8 cellular contexts compared by ENCODE assay signal in the genomic region with DNA sequence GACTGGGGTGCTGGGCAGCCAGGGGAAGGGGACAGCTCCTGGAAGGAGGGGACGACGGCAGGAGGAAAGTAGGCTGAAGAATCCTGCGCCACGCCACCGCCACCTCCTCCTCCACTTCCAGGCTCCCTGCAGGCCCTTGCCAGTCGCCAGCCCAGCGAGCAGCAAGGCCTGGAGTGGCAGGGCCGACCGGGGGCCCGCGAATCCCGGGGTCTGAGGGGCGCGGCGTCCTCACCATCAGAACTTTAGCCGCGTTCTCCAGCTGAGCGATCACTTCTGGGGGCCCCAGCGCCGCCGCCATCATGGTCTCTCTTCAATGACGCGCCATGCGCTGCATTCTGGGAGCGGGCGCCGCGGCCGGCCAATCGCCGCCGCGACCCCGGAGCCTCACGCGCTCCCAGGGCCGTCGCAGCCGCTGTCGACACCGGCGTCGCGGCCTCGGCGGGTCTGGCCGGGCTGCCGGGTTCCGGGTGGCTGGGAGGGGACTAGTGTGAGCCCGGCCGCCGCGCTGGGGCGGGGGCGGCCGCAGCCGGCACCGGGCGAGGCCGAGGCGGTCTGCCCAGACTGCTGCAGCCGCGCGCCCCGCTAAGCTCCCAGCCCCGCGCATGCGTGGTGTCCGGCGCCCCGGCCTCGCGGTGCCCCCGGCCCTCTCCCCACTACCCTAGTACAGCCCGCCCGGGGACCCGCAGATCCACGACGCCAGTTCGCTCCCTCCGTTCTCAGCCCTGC. TPM values are rescaled to one million over a fixed set of nuclear protein-coding genes. Genes with fewer than 3 reads are reported as not detected.
DNase-seq lines count a peak whose midpoint lies in the region; ATAC-seq and TF ChIP-seq lines count a peak whose summit lies in the region.

A gene (minus strand): TSS at position 309 of the 726 bp plus-strand sequence. CDS start 8 bp downstream, at position 301.

- H3K4me2 ChIP-seq in H9 (ENCODE audit: insufficient read depth, insufficient read length, low read length) = peak within 1 kb of the TSS; percentile 82
- peak within 1 kb of the TSS; percentile 66 for H3K4me2 ChIP-seq in MM.1S (ENCODE audit: low read depth, low read length)

- no peak within 1 kb of the TSS for H3T11ph ChIP-seq in H9 (ENCODE audit: low read length)

- peak within 1 kb of the TSS; percentile 92 for H3K18ac ChIP-seq in H9 (ENCODE audit: insufficient read length, low read depth, low read length)

- H3K27me3 Mint-ChIP-seq in H9 (ENCODE audit: low read depth) = no peaks in the 10 kb centered on the region; the same call in 1 of the 2 replicates
- peaks cover 2% of the 10 kb centered on the region for H3K27me3 Mint-ChIP-seq in activated naive CD8-positive, alpha-beta T cell treated with anti-CD3 and anti-CD28 coated beads, Interleukin-2, amount 50 U/mL, for 24 hours

- H4K20me1 ChIP-seq in H9 (ENCODE audit: control insufficient read depth, insufficient read depth, insufficient read length) (no peaks in the 10 kb centered on the region), MM.1S (ENCODE audit: insufficient read depth, low read length) (no peaks in the 10 kb centered on the region)

- no peaks in the 10 kb centered on the region; a peak in 1 of 5 replicates for H3K9me3 Mint-ChIP-seq in H9
- H3K9me3 Mint-ChIP-seq in activated naive CD8-positive, alpha-beta T cell treated with anti-CD3 and anti-CD28 coated beads, Interleukin-2, amount 50 U/mL, for 24 hours = no peaks in the 10 kb centered on the region

- H2BK5ac ChIP-seq in H9 (ENCODE audit: insufficient read length, low read length) = no peak within 1 kb of the TSS

- H3K14ac ChIP-seq in H9 (ENCODE audit: insufficient read depth, low read length) = peak within 1 kb of the TSS; percentile 97

- no peaks in the 10 kb centered on the region for H3K79me1 ChIP-seq in H9 (ENCODE audit: insufficient read depth, low read depth, low read length, poor library complexity, severe bottlenecking)

- no peak within 1 kb of the TSS for H3K56ac ChIP-seq in H9 (ENCODE audit: insufficient read length, low read depth, low read length)

- peak within 1 kb of the TSS; percentile 83 for H4K5ac ChIP-seq in H9 (ENCODE audit: insufficient read length, low read depth, low read length)

- WGBS in H9 (ENCODE audit: extremely low coverage, insufficient read length, low lambda C conversion rate) = no CpG with 5 or more reads among the region's 81 CpGs
- WGBS in upper lobe of left lung, 2 donors = 0% methylated on average over 11 to 29 of the region's 81 CpGs

- no peak within 1 kb of the TSS for H2BK120ac ChIP-seq in H9 (ENCODE audit: low read depth, low read length, poor library complexity, severe bottlenecking)

- H3F3A ChIP-seq in MM.1S (ENCODE audit: insufficient read depth, low read length) = no peaks in the 10 kb centered on the region

- intact Hi-C loops in cardiac septum (cut with DNase I) = loop anchor here (10.0 kb wide), 1 partner anchor 128 kb away; a partner anchor contains a TSS
- intact Hi-C loops in posterior vena cava (cut with DNase I) = loop anchor here in 1 of 2 donors (10.0 kb wide), 1 partner anchor 478 kb away; no protein-coding TSS in a partner anchor

- H3K27me3 ChIP-seq in GM06990 (replicated peaks; ENCODE audit: control insufficient read depth, insufficient read depth, low read length) = no peaks in the 10 kb centered on the region
- no peaks in the 10 kb centered on the region for H3K27me3 ChIP-seq in H9 (ENCODE audit: insufficient read depth, low read length)
- H3K27me3 ChIP-seq in MM.1S (replicated peaks; ENCODE audit: insufficient read depth, low read length) = no peaks in the 10 kb centered on the region
- no peaks in the 10 kb centered on the region for H3K27me3 ChIP-seq in upper lobe of left lung

- H3K4me1 ChIP-seq in H9 (ENCODE audit: insufficient read depth, low read length) (no peaks in the 10 kb centered on the region), MM.1S (ENCODE audit: low read length) (peaks cover 6% of the 10 kb centered on the region; the same call in 1 of the 2 replicates), upper lobe of left lung (peaks cover 13 to 26% (median 18%) of the 10 kb centered on the region in 4 donors)

- no peak for TF ChIP-seq EP300 in upper lobe of left lung (IDR thresholded peaks at IDR 0.05)

- H3K4ac ChIP-seq in H9 (ENCODE audit: low read depth, low read length) = no peak within 1 kb of the TSS

- H3K9ac ChIP-seq in H9 (ENCODE audit: extremely low read depth, insufficient read length, low read length) = peak within 1 kb of the TSS; percentile 88
- peak within 1 kb of the TSS; percentile 92 for H3K9ac ChIP-seq in MM.1S (ENCODE audit: low read length)

- H3K23me2 ChIP-seq in H9 (ENCODE audit: insufficient read length, low read depth, low read length, poor library complexity, severe bottlenecking) = peaks cover 6% of the 10 kb centered on the region

- ATAC-seq in activated naive CD8-positive, alpha-beta T cell treated with anti-CD3 and anti-CD28 coated beads, Interleukin-2, amount 50 U/mL, for 24 hours = peak; percentile 94
- peak; percentile 92 to 98 for ATAC-seq in upper lobe of left lung (ENCODE audit: low FRiP score in 2 of 2)

- no peak within 1 kb of the TSS for H2AFZ ChIP-seq in H9 (ENCODE audit: low read length)
- peak within 1 kb of the TSS; percentile 61 for H2AFZ ChIP-seq in MM.1S (ENCODE audit: low read length)

- H3K27ac Mint-ChIP-seq in H9 = peak within 1 kb of the TSS; percentile 98 to 99 (median 98)
- H3K27ac Mint-ChIP-seq in activated naive CD8-positive, alpha-beta T cell treated with anti-CD3 and anti-CD28 coated beads, Interleukin-2, amount 50 U/mL, for 24 hours = peak within 1 kb of the TSS; percentile 98

- H3K4me1 Mint-ChIP-seq in H9 = peaks cover 13 to 14% of the 10 kb centered on the region in 2 experiments
- peaks cover 38% of the 10 kb centered on the region for H3K4me1 Mint-ChIP-seq in activated naive CD8-positive, alpha-beta T cell treated with anti-CD3 and anti-CD28 coated beads, Interleukin-2, amount 50 U/mL, for 24 hours

- peaks cover 25% of the 10 kb centered on the region; the same call in 1 of the 2 replicates for H3K79me2 ChIP-seq in H9 (ENCODE audit: insufficient read depth, low read length)
- peaks cover 49% of the 10 kb centered on the region for H3K79me2 ChIP-seq in MM.1S (ENCODE audit: low read length)

- peaks cover 10 to 20% (median 17%) of the 10 kb centered on the region in 3 experiments for H3K36me3 Mint-ChIP-seq in H9 (ENCODE audit: insufficient read depth in 1 of 3, low read depth in 3 of 3)
- H3K36me3 Mint-ChIP-seq in activated naive CD8-positive, alpha-beta T cell treated with anti-CD3 and anti-CD28 coated beads, Interleukin-2, amount 50 U/mL, for 24 hours (ENCODE audit: low read depth) = peaks cover 25% of the 10 kb centered on the region

- no peaks in the 10 kb centered on the region for H3K9me2 ChIP-seq in MM.1S (replicated peaks; ENCODE audit: insufficient read depth, low read length)

- H2AK5ac ChIP-seq in H9 (ENCODE audit: insufficient read length, low read length) = no peak within 1 kb of the TSS

- H4K8ac ChIP-seq in H9 (replicated peaks; ENCODE audit: insufficient read length, low read depth, low read length) = no peak within 1 kb of the TSS

- H4K91ac ChIP-seq in H9 (ENCODE audit: insufficient read length, low read depth, low read length) = no peak within 1 kb of the TSS

- TF ChIP-seq POLR2A in upper lobe of left lung (IDR thresholded peaks at IDR 0.05) = peak in 2 of 4 donors; percentile 78 to 82

- DNase-seq in GM06990 (ENCODE audit: extremely low read depth, insufficient read length) = peak; percentile 90
- peak; percentile 75 for DNase-seq in H9
- DNase-seq in MM.1S = peak; percentile 61
- DNase-seq in SW480 (ENCODE audit: low spot score) = peak; percentile 75
- DNase-seq in activated naive CD8-positive, alpha-beta T cell treated with anti-CD3 and anti-CD28 coated beads, Interleukin-2, amount 50 U/mL, for 24 hours = peak; percentile 85
- DNase-seq in cardiac septum (ENCODE audit: low spot score) = peak; percentile 90
- peak; percentile 93 for DNase-seq in posterior vena cava (ENCODE audit: low spot score)
- peak; percentile 72 to 97 for DNase-seq in upper lobe of left lung

- H3K36me3 ChIP-seq in GM06990 (ENCODE audit: control insufficient read depth, insufficient read depth, low read length) = no peaks in the 10 kb centered on the region
- H3K36me3 ChIP-seq in MM.1S (replicated peaks; ENCODE audit: insufficient read depth, low read length) = no peaks in the 10 kb centered on the region
- H3K36me3 ChIP-seq in upper lobe of left lung = peaks cover 0 to 9% (median 0%) of the 10 kb centered on the region in 4 donors

- H3K4me3 Mint-ChIP-seq in H9 = peak within 1 kb of the TSS; percentile 97 to 98
- H3K4me3 Mint-ChIP-seq in activated naive CD8-positive, alpha-beta T cell treated with anti-CD3 and anti-CD28 coated beads, Interleukin-2, amount 50 U/mL, for 24 hours = peak within 1 kb of the TSS; percentile 98

- H2BK12ac ChIP-seq in H9 (ENCODE audit: insufficient read length, low read depth, low read length) = no peak within 1 kb of the TSS

- H2BK20ac ChIP-seq in H9 (ENCODE audit: low read depth, low read length, poor library complexity, severe bottlenecking) = no peak within 1 kb of the TSS

- H3K9me3 ChIP-seq in H9 (ENCODE audit: control insufficient read depth, low read depth, low read length) = no peaks in the 10 kb centered on the region
- H3K9me3 ChIP-seq in MM.1S (replicated peaks; ENCODE audit: insufficient read depth, low read length) = no peaks in the 10 kb centered on the region
- no peaks in the 10 kb centered on the region for H3K9me3 ChIP-seq in upper lobe of left lung

- H3K27ac ChIP-seq in H9 (ENCODE audit: insufficient read length, low read depth, low read length) = peak within 1 kb of the TSS; percentile 12
- peak within 1 kb of the TSS; percentile 70 for H3K27ac ChIP-seq in MM.1S (ENCODE audit: low read length)
- H3K27ac ChIP-seq in upper lobe of left lung = peak within 1 kb of the TSS; percentile 91 to 96 (median 92)

- no peak within 1 kb of the TSS for H2BK15ac ChIP-seq in H9 (ENCODE audit: low read depth, low read length)

- no peak for TF ChIP-seq CTCF in GM06990 (IDR thresholded peaks at IDR 0.05; ENCODE audit: insufficient read depth, low read length, poor library complexity, severe bottlenecking)
- TF ChIP-seq CTCF in H9 (conservative IDR thresholded peaks at IDR 0.05) = no peak
- TF ChIP-seq CTCF in MM.1S (IDR thresholded peaks at IDR 0.05; ENCODE audit: low read length) = no peak
- peak in 1 of 6 experiments; percentile 12 for TF ChIP-seq CTCF in upper lobe of left lung (IDR thresholded peaks at IDR 0.05)

- no peak within 1 kb of the TSS for H3K23ac ChIP-seq in H9 (ENCODE audit: insufficient read length, low read depth, low read length)

- peak within 1 kb of the TSS; percentile 99 for H3K4me3 ChIP-seq in GM06990 (replicated peaks; ENCODE audit: low read depth, low read length)
- peak within 1 kb of the TSS; percentile 87 for H3K4me3 ChIP-seq in MM.1S (ENCODE audit: low read length)
- H3K4me3 ChIP-seq in upper lobe of left lung = peak within 1 kb of the TSS; percentile 79 to 98 (median 84)

RNA-seq across cellular contexts. Expression of the gene that starts here (rescaled TPM):
- total RNA-seq in H9 (2021) = 34.1 and 36.1 TPM in 2 replicates
- 49.5 TPM for total RNA-seq in cardiac septum
- 10 to 100 TPM; 11.8 to 12.8 TPM for total RNA-seq in posterior vena cava
- 10 to 100 TPM; 15.7 to 33.0 (median 17.4) TPM for total RNA-seq in upper lobe of left lung

Comparison
In these comparisons a context has a peak if more than half of its experiments do, and no peak if none do; other contexts are left out.
1. Peak in every context shown above with its lines: DNase-seq, ATAC-seq, H3K4me3 ChIP-seq and H3K27ac ChIP-seq.
2. H3K27ac ChIP-seq: peak in every context shown above with its lines; median percentile 92 in upper lobe of left lung; 70 in MM.1S; 12 in H9.